ENCODE assay signal across 9 cellular contexts in the genomic region with DNA sequence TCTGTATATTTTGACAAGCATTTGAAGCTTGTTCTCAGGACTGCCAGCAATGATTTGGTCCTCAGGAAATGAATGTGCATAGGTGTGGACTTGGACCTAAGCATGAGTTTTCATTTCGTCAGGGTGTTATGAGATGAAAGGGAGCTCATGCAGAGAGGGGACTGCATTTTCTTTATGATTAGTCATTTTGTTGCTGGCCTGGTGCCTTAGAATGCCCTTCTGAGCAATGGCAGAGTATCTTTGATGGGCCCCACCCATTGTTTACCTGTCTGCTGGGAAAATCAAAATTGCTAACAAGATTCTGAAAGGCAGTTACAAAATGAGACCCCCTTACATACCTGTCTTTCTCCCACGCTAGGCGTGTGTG. TPM values are rescaled to one million over a fixed set of nuclear protein-coding genes. Genes with fewer than 3 reads are reported as not detected.
DNase-seq lines count a peak whose midpoint lies in the region; ATAC-seq and TF ChIP-seq lines count a peak whose summit lies in the region.
"Had no signal": no experiment of that assay in that cellular context is flagged by ENCODE, and none has a peak within 500 bp of the region (broad histone marks: within the 10 kb centered on the region; RNA-seq: fewer than 3 reads in every experiment).

No MANE protein-coding gene starts in this region.

- peak overlapping the region; percentile 70 for H3K27ac Mint-ChIP-seq in activated CD4-positive, alpha-beta memory T cell treated with anti-CD3 and anti-CD28 coated beads, Interleukin-2, amount 10 ng/mL, durations not matched to agents 7 days and 5 days

- H3K9me3 Mint-ChIP-seq in activated CD4-positive, alpha-beta memory T cell treated with anti-CD3 and anti-CD28 coated beads, Interleukin-2, amount 10 ng/mL, durations not matched to agents 7 days and 5 days = no peaks in the 10 kb centered on the region

- no peak for TF ChIP-seq CTCF in osteoblast (IDR thresholded peaks at IDR 0.05; ENCODE audit: extremely low read depth, low read depth, low read length)

- peak; percentile 46 for ATAC-seq in GM18873 (IDR thresholded peaks at IDR 0.05; ENCODE audit: low FRiP score, unreplicated experiment)
- peak; percentile 65 for ATAC-seq in HG02884 (IDR thresholded peaks at IDR 0.05; ENCODE audit: unreplicated experiment)
- ATAC-seq in HG03025 (IDR thresholded peaks at IDR 0.05; ENCODE audit: low FRiP score, unreplicated experiment) = no peak

- no peak overlapping the region for H3K4me3 ChIP-seq in osteoblast (ENCODE audit: insufficient read depth, low read length)
- H3K4me3 ChIP-seq: thoracic aorta had no signal

- no peak overlapping the region for H3K4me2 ChIP-seq in osteoblast (ENCODE audit: insufficient read depth, low read length)

- H3K27me3 Mint-ChIP-seq in activated CD4-positive, alpha-beta memory T cell treated with anti-CD3 and anti-CD28 coated beads, Interleukin-2, amount 10 ng/mL, durations not matched to agents 7 days and 5 days = peaks cover 6% of the 10 kb centered on the region

- H3K9me3 ChIP-seq in osteoblast (ENCODE audit: low read depth, low read length) = no peaks in the 10 kb centered on the region
- H3K9me3 ChIP-seq: thoracic aorta had no signal

- POLR2A ChIA-PET in activated CD4-positive, alpha-beta memory T cell treated with anti-CD3 and anti-CD28 coated beads, Interleukin-2, amount 10 ng/mL, durations not matched to agents 7 days and 5 days (lab: Charles Lee) = no interaction called here

- H3K36me3 ChIP-seq in osteoblast (ENCODE audit: insufficient read depth, low read length) = no peaks in the 10 kb centered on the region
- H3K36me3 ChIP-seq: thoracic aorta had no signal

- peaks cover 23% of the 10 kb centered on the region for H3K4me1 Mint-ChIP-seq in activated CD4-positive, alpha-beta memory T cell treated with anti-CD3 and anti-CD28 coated beads, Interleukin-2, amount 10 ng/mL, durations not matched to agents 7 days and 5 days

- peaks cover 5% of the 10 kb centered on the region for H3K27me3 ChIP-seq in osteoblast (ENCODE audit: insufficient read depth, low read length)

- H3K4me3 Mint-ChIP-seq in activated CD4-positive, alpha-beta memory T cell treated with anti-CD3 and anti-CD28 coated beads, Interleukin-2, amount 10 ng/mL, durations not matched to agents 7 days and 5 days = no peak overlapping the region

- H4K20me1 ChIP-seq in osteoblast (ENCODE audit: insufficient read depth, low read length) = no peaks in the 10 kb centered on the region

- no peaks in the 10 kb centered on the region for H3K36me3 Mint-ChIP-seq in activated CD4-positive, alpha-beta memory T cell treated with anti-CD3 and anti-CD28 coated beads, Interleukin-2, amount 10 ng/mL, durations not matched to agents 7 days and 5 days (ENCODE audit: low read depth)

- no peak for DNase-seq in activated CD4-positive, alpha-beta memory T cell treated with anti-CD3 and anti-CD28 coated beads, Interleukin-2, amount 10 ng/mL, durations not matched to agents 7 days and 5 days
- DNase-seq in osteoblast (ENCODE audit: insufficient read length, low spot score, missing footprints) = peak; percentile 63
- DNase-seq in stimulated activated naive CD4-positive, alpha-beta T cell (lab: John Stamatoyannopoulos, UW) = no peak
- no peak for DNase-seq in activated CD4-positive, alpha-beta T cell treated with anti-CD3 and anti-CD28 coated beads for 1 hour
- DNase-seq in activated T-cell treated with anti-CD3 and anti-CD28 coated beads, Interleukin-2, amount 50 U/mL, for 48 hours = no peak

- H3K4me1 ChIP-seq in osteoblast (ENCODE audit: insufficient read depth, low read length) = peaks cover 13% of the 10 kb centered on the region

- no peaks in the 10 kb centered on the region for H3K79me2 ChIP-seq in osteoblast (ENCODE audit: insufficient read depth, low read length)

- H3K27ac ChIP-seq in osteoblast (ENCODE audit: low read depth, low read length) = no peak overlapping the region
- H3K27ac ChIP-seq: thoracic aorta had no signal

- H2AFZ ChIP-seq in osteoblast (ENCODE audit: low read length) = no peak overlapping the region

- CTCF ChIA-PET in activated CD4-positive, alpha-beta memory T cell treated with anti-CD3 and anti-CD28 coated beads, Interleukin-2, amount 10 ng/mL, durations not matched to agents 7 days and 5 days (lab: Charles Lee) = interaction anchor here (0.6 to 2.0 kb wide), 4 partner anchors 11 to 427 kb away, joined by 3 to 15 read pairs (median 5); no protein-coding TSS in a partner anchor

RNA-seq across cellular contexts. Expression of gene MTHFD1L, which starts 51.5 kb away (rescaled TPM):
- 10 to 100 TPM; 51.6 to 54.6 TPM for total RNA-seq in activated CD4-positive, alpha-beta memory T cell treated with anti-CD3 and anti-CD28 coated beads, Interleukin-2, amount 10 ng/mL, durations not matched to agents 7 days and 5 days
- 56.8 and 58.0 TPM in 2 replicates for total RNA-seq in osteoblast
